Comparison of ENCODE assay signal across 8 cellular contexts in genomic region chr1:202135221-202135721, GRCh38. TPM values are rescaled to one million over a fixed set of nuclear protein-coding genes. Genes with fewer than 3 reads are reported as not detected.
DNase-seq lines count a peak whose midpoint lies in the region; ATAC-seq and TF ChIP-seq lines count a peak whose summit lies in the region.

No MANE protein-coding gene starts in this region.

- CTCF ChIA-PET in CD4-positive, alpha-beta T cell (lab: Charles Lee), result interaction anchor here (0.5 to 1.9 kb wide), 6 partner anchors 8 to 239 kb away, joined by 3 to 6 read pairs (median 4); partner anchors contain the start of genes ARL8A and PTPN7

- no peaks in the 10 kb centered on the region for H3K27me3 Mint-ChIP-seq in CD4-positive, alpha-beta T cell

- H3K4me3 Mint-ChIP-seq in CD4-positive, alpha-beta T cell, result no peak overlapping the region

- H3K4me1 ChIP-seq in rectal smooth muscle tissue (ENCODE audit: control insufficient read depth, insufficient read depth, low read length), result peaks cover 15% of the 10 kb centered on the region

- POLR2A ChIA-PET in CD4-positive, alpha-beta T cell (lab: Charles Lee), result interaction anchor here (1.2 to 1.6 kb wide), 2 partner anchors 9 to 25 kb away, joined by 3 to 5 read pairs; partner anchors contain the start of genes ARL8A and PTPN7

- H3K27ac Mint-ChIP-seq in CD4-positive, alpha-beta T cell, result peak overlapping the region; percentile 1

- intact Hi-C loops in CD4-positive, alpha-beta T cell (cut with DNase I, micrococcal nuclease), result loop anchor here (2.0 to 5.0 kb wide), 3 partner anchors 238 to 258 kb away; no protein-coding TSS in a partner anchor
- intact Hi-C loops in left ventricle myocardium superior (cut with micrococcal nuclease), result no loop called here

- peaks cover 24% of the 10 kb centered on the region for H3K36me3 ChIP-seq in rectal smooth muscle tissue (ENCODE audit: control insufficient read depth, insufficient read depth, low read length)

- peak overlapping the region; percentile 22 for H3K9ac ChIP-seq in rectal smooth muscle tissue (ENCODE audit: low read length)

- no peaks in the 10 kb centered on the region for H3K9me3 ChIP-seq in CD4-positive, alpha-beta T cell (ENCODE audit: control insufficient read depth, low read length)

- H3K4me1 Mint-ChIP-seq in CD4-positive, alpha-beta T cell (ENCODE audit: low read depth), result peaks cover 18% of the 10 kb centered on the region

- peak; percentile 80 for TF ChIP-seq CTCF in CD4-positive, alpha-beta T cell (IDR thresholded peaks at IDR 0.05)

- H3K9me3 Mint-ChIP-seq in CD4-positive, alpha-beta T cell, result no peaks in the 10 kb centered on the region

- H3K4me3 ChIP-seq in rectal smooth muscle tissue (ENCODE audit: low read length), result no peak overlapping the region

- peaks cover 60% of the 10 kb centered on the region for H3K36me3 Mint-ChIP-seq in CD4-positive, alpha-beta T cell (ENCODE audit: low read depth)

- no peaks in the 10 kb centered on the region for H3K27me3 ChIP-seq in CD4-positive, alpha-beta T cell (ENCODE audit: control insufficient read depth, insufficient read depth, low read length)
- H3K27me3 ChIP-seq in rectal smooth muscle tissue (ENCODE audit: control insufficient read depth, insufficient read depth, low read length), result no peaks in the 10 kb centered on the region

- peak; percentile 95 for ATAC-seq in CD4-positive, alpha-beta T cell (ENCODE audit: poor library complexity)
- ATAC-seq in GM19468 (IDR thresholded peaks at IDR 0.05; ENCODE audit: extremely low read depth, unreplicated experiment) (peak; percentile 39), left ventricle myocardium superior (peak; percentile 59), HG03175 (IDR thresholded peaks at IDR 0.05; ENCODE audit: unreplicated experiment) (no peak)

- peak in 8 of 10 experiments; percentile 28 to 57 (median 37) for DNase-seq in CD4-positive, alpha-beta T cell
- DNase-seq in NCI-H1092 (lab: John Stamatoyannopoulos, UW) (peak; percentile 69), SKM-1 treated with dmso at 0.1 percent for 144 hours (lab: John Stamatoyannopoulos, UW; ENCODE audit: unreplicated experiment) (peak; percentile 82), anterior cingulate cortex (lab: John Stamatoyannopoulos, UW) (peak in 50 of 58 donors; percentile 19 to 76 (median 56)), left ventricle myocardium superior (peak; percentile 58)

- no peak overlapping the region for H3K27ac ChIP-seq in CD4-positive, alpha-beta T cell (ENCODE audit: low read depth, low read length)
- peak overlapping the region; percentile 6 for H3K27ac ChIP-seq in rectal smooth muscle tissue (ENCODE audit: low read depth, low read length)

RNA-seq across cellular contexts. Expression of gene ARL8A, which starts 9.3 kb away (rescaled TPM):
- total RNA-seq in CD4-positive, alpha-beta T cell, result 10 to 100 TPM; 73.5 to 73.8 TPM
- 65.1 TPM for total RNA-seq in left ventricle myocardium superior

RNA-seq across cellular contexts. Expression of gene GPR37L1, which starts 12.6 kb away (rescaled TPM):
- not detected for total RNA-seq in CD4-positive, alpha-beta T cell
- total RNA-seq in left ventricle myocardium superior, result 0.07 TPM

RNA-seq across cellular contexts. Expression of gene PTPN7, which starts 25.1 kb away (rescaled TPM):
- total RNA-seq in CD4-positive, alpha-beta T cell, result 100 to 1,000 TPM; 144 to 145 TPM
- 0.92 TPM for total RNA-seq in left ventricle myocardium superior

RNA-seq across cellular contexts. Expression of gene LGR6, which starts 58.3 kb away (rescaled TPM):
- total RNA-seq in CD4-positive, alpha-beta T cell, result under 1 TPM; 0.19 to 0.45 TPM
- total RNA-seq in left ventricle myocardium superior, result 2.9 TPM

Comparison
In these comparisons a context has a peak if more than half of its experiments do, and no peak if none do; other contexts are left out.
1. RNA of gene PTPN7, which starts 25.1 kb away (total RNA-seq): 144 to 145 TPM in CD4-positive, alpha-beta T cell; 0.92 TPM in left ventricle myocardium superior (single experiment); every median in the first group is over 10 times any median in the second.
2. Peak in every context shown above with its lines, with median percentiles within 50 percentile points of each other: DNase-seq.